Comparison of ENCODE assay signal across 8 cellular contexts in the genomic region with DNA sequence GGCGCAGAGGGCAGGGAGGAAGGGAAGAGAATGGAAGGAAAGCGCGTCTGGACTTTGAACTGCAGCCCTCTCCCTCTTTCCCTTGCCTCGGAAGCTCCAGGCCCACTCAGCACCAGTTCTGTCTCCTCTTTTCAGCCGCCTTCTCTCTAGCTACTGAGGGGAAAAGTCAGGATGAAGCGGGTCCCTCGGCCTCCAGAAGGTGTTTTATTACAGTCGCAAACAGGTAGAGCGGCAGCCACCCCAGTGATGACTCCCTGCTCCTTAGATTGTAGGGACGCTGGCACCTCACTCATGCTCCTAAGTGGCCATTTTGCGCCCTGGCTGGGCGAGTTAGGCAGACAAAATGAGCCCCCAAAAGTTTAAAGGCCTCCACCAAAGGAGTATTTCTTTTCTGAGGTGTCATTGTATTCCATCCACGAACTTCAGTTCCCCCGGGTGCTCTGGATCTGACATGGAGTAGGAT. TPM values are rescaled to one million over a fixed set of nuclear protein-coding genes. Genes with fewer than 3 reads are reported as not detected.
DNase-seq lines count a peak whose midpoint lies in the region; ATAC-seq, FAIRE-seq and TF ChIP-seq lines count a peak whose summit lies in the region.

No MANE protein-coding gene starts in this region.

- no peaks in the 10 kb centered on the region for H3K9me2 ChIP-seq in SU-DHL-6 (replicated peaks; ENCODE audit: insufficient read depth, low read length)

- peak; percentile 9 for FAIRE-seq in GM12892 (lab: Jason Lieb, UNC)

- no peaks in the 10 kb centered on the region for H3K9me3 ChIP-seq in SU-DHL-6 (ENCODE audit: insufficient read depth, low read length)

- H3K27ac ChIP-seq in SU-DHL-6 (ENCODE audit: low read depth, low read length) (no peak overlapping the region), foreskin keratinocyte (peak overlapping the region; percentile 96), rectal smooth muscle tissue (ENCODE audit: low read depth, low read length) (peak overlapping the region; percentile 98)

- H3K79me2 ChIP-seq in SU-DHL-6 (ENCODE audit: insufficient read depth, low read length), result peaks cover 34% of the 10 kb centered on the region

- H3K4me3 ChIP-seq in SU-DHL-6 (ENCODE audit: insufficient read depth, low read length, poor library complexity, severe bottlenecking) (no peak overlapping the region), rectal smooth muscle tissue (ENCODE audit: low read length) (peak overlapping the region; percentile 88)

- TF ChIP-seq CTCF in SU-DHL-6 (IDR thresholded peaks at IDR 0.05; ENCODE audit: insufficient read depth, low read length, poor library complexity, severe bottlenecking) (no peak), foreskin keratinocyte (conservative IDR thresholded peaks at IDR 0.05) (no peak)

- H3K36me3 ChIP-seq in SU-DHL-6 (ENCODE audit: low read length), result 0 out of 2 replicates have a peak, but pooled peaks cover 3% of the 10 kb centered on the region
- no peaks in the 10 kb centered on the region for H3K36me3 ChIP-seq in rectal smooth muscle tissue (ENCODE audit: control insufficient read depth, insufficient read depth, low read length)

- H3K4me1 ChIP-seq in foreskin keratinocyte, result peaks cover 27% of the 10 kb centered on the region
- peaks cover 27% of the 10 kb centered on the region for H3K4me1 ChIP-seq in rectal smooth muscle tissue (ENCODE audit: control insufficient read depth, insufficient read depth, low read length)

- no peak for DNase-seq in GM12892 (ENCODE audit: insufficient read length)
- DNase-seq in foreskin keratinocyte, result no peak
- no peak for DNase-seq in NCI-H2029 treated with DMSO at 0.1 percent for 48 hours (lab: John Stamatoyannopoulos, UW)
- DNase-seq in amniotic stem cell (lab: John Stamatoyannopoulos, UW), result no peak
- no peak for DNase-seq in NCI-H1105 (lab: John Stamatoyannopoulos, UW)

- peaks cover 20% of the 10 kb centered on the region for H3F3A ChIP-seq in SU-DHL-6 (ENCODE audit: insufficient read depth)

- H3K9ac ChIP-seq in SU-DHL-6 (ENCODE audit: low read length) (peak overlapping the region; percentile 53), rectal smooth muscle tissue (ENCODE audit: low read length) (peak overlapping the region; percentile 99)

- H3K27me3 ChIP-seq in SU-DHL-6 (ENCODE audit: low read length) (no peaks in the 10 kb centered on the region), foreskin keratinocyte (no peaks in the 10 kb centered on the region), rectal smooth muscle tissue (ENCODE audit: control insufficient read depth, insufficient read depth, low read length) (no peaks in the 10 kb centered on the region)

- ATAC-seq in foreskin keratinocyte (peak; percentile 1), HG02759 (IDR thresholded peaks at IDR 0.05; ENCODE audit: unreplicated experiment) (no peak)

- H3K4me2 ChIP-seq in SU-DHL-6 (ENCODE audit: low read depth, low read length, poor library complexity, severe bottlenecking), result peak overlapping the region; percentile 50

- H2AFZ ChIP-seq in SU-DHL-6 (ENCODE audit: low read depth, low read length, severe bottlenecking), result peak overlapping the region; percentile 80

- H4K20me1 ChIP-seq in SU-DHL-6 (ENCODE audit: low read depth, low read length), result peaks cover 22% of the 10 kb centered on the region

- TF ChIP-seq POLR2A in GM12892 (IDR thresholded peaks at IDR 0.05; ENCODE audit: low read depth, low read length), result no peak

RNA-seq across cellular contexts. Expression of a gene that starts 0.9 kb away (rescaled TPM):
- 63.2 TPM for polyA plus RNA-seq in GM12892 (2012; ENCODE audit: missing spikeins)
- 123 and 130 TPM in 2 replicates for total RNA-seq in foreskin keratinocyte
- polyA plus RNA-seq in foreskin keratinocyte, result 93.2 and 103 TPM in 2 replicates
